In the genomic region with DNA sequence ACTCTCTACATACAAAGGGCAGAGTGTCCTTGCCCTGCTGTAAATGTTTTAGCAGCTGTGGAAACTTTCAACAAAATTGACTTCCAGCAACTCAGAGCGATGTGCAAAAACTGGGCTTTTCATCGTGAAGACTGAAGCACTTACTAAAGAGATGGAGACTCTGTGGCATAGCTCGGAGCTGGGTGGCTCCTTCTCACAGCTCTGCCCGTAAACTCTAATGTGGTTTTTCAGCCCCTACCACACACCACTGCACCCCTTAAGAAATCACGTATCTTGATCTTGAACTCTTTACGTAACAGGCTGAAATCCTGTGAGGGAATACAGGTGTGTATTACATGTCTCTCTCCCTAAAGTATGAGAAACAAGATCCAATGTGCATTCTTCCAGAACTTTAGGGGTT, we compare ENCODE assay signal across 19 cellular contexts.
DNase-seq lines count a peak whose midpoint lies in the region; ATAC-seq, FAIRE-seq and TF ChIP-seq lines count a peak whose summit lies in the region.
"Had no signal": no experiment of that assay in that cellular context is flagged by ENCODE, and none has a peak within 500 bp of the region (broad histone marks: within the 10 kb centered on the region; RNA-seq: fewer than 3 reads in every experiment).

No MANE protein-coding gene starts in this region.

- no peak for TF ChIP-seq CTCF in Loucy (conservative IDR thresholded peaks at IDR 0.05; ENCODE audit: low read length)
- TF ChIP-seq CTCF in psoas muscle (IDR thresholded peaks at IDR 0.05), result no peak

- H3K27ac ChIP-seq in psoas muscle, result peak overlapping the region; percentile 26

- H3F3A ChIP-seq in Loucy (ENCODE audit: low read depth), result no peaks in the 10 kb centered on the region

- ATAC-seq in psoas muscle, result no peak
- no peak for ATAC-seq in left ventricle myocardium superior
- no peak for ATAC-seq in GM19395 (IDR thresholded peaks at IDR 0.05; ENCODE audit: unreplicated experiment)
- ATAC-seq: CD8-positive, alpha-beta T cell had no signal

- 74 to 84% (median 79%) methylated on average over 6 of the region's 6 CpGs for WGBS in psoas muscle, 3 donors

- H3K27me3 ChIP-seq in Loucy (ENCODE audit: insufficient read depth, low read length, poor library complexity, severe bottlenecking) (no peaks in the 10 kb centered on the region), psoas muscle (ENCODE audit: insufficient read depth in 3 of 3, low read length in 2 of 3) (no peaks in the 10 kb centered on the region)

- peak overlapping the region; percentile 3 for H3K9ac ChIP-seq in Loucy (ENCODE audit: low read depth, low read length, poor library complexity, severe bottlenecking)

- peak overlapping the region; percentile 16; the same call in 1 of the 2 replicates for H2AFZ ChIP-seq in Loucy (ENCODE audit: low read length)

- H3K9me3 ChIP-seq in Loucy (ENCODE audit: insufficient read depth, low read depth, low read length) (no peaks in the 10 kb centered on the region), psoas muscle (no peaks in the 10 kb centered on the region)

- H3K4me1 Mint-ChIP-seq in immature natural killer cell, result peaks cover 16 to 21% of the 10 kb centered on the region in 2 donors

- intact Hi-C loops in psoas muscle (cut with DNase I), result no loop called here
- intact Hi-C loops in cardiac septum (cut with DNase I), result no loop called here
- intact Hi-C loops in left ventricle myocardium superior (cut with micrococcal nuclease), result no loop called here

- H3K4me3 ChIP-seq in Loucy (ENCODE audit: low read length, poor library complexity, severe bottlenecking) (peak overlapping the region; percentile 35), psoas muscle (no peak overlapping the region)

- TF ChIP-seq POLR2A in GM12892 (IDR thresholded peaks at IDR 0.05; ENCODE audit: low read depth, low read length), result no peak

- DNase-seq in GM12892 (ENCODE audit: insufficient read length) (no peak), immature natural killer cell (peak in 1 of 3 donors; percentile 27), psoas muscle (no peak), cardiac septum (ENCODE audit: low spot score) (no peak), left ventricle myocardium superior (no peak)
- DNase-seq: CD8-positive, alpha-beta T cell; COR-L47; DMS153; DMS79 treated with DMSO at 0.1 percent for 48 hours; EL; GDM1; HCEC 1CT; HFFc6 had no signal

- peak overlapping the region in 1 of 6 donors; percentile 47 for H3K27ac Mint-ChIP-seq in immature natural killer cell
- H3K27ac Mint-ChIP-seq: CD8-positive, alpha-beta T cell; HFFc6 had no signal

- peak; percentile 60 for FAIRE-seq in GM12892 (lab: Jason Lieb, UNC)
- FAIRE-seq: A204.1, D721Med had no signal

- H3K4me1 ChIP-seq in Loucy (ENCODE audit: insufficient read depth, low read length, poor library complexity, severe bottlenecking) (peaks cover 39% of the 10 kb centered on the region), psoas muscle (peaks cover 31% of the 10 kb centered on the region)

- H3K9me2 ChIP-seq in Loucy (replicated peaks; ENCODE audit: low read depth, low read length), result no peaks in the 10 kb centered on the region

- peak overlapping the region; percentile 36 to 81 (median 54) for H3K4me3 Mint-ChIP-seq in immature natural killer cell
- H3K4me3 Mint-ChIP-seq: CD14-positive monocyte; CD8-positive, alpha-beta T cell; HFFc6 had no signal

- H3K36me3 ChIP-seq in Loucy (ENCODE audit: insufficient read depth, low read length) (no peaks in the 10 kb centered on the region), psoas muscle (ENCODE audit: insufficient read depth in 1 of 2, low read depth in 1 of 2) (peaks cover 4 to 59% of the 10 kb centered on the region in 2 donors)

- peak overlapping the region; percentile 74 for H3K4me2 ChIP-seq in Loucy (ENCODE audit: low read depth, low read length, poor library complexity, severe bottlenecking)

- peaks cover 0 to 10% (median 3%) of the 10 kb centered on the region in 3 donors for H3K36me3 Mint-ChIP-seq in immature natural killer cell
- H3K36me3 Mint-ChIP-seq: CD8-positive, alpha-beta T cell had no signal

- no peaks in the 10 kb centered on the region for H3K79me2 ChIP-seq in Loucy (ENCODE audit: insufficient read depth, low read length)

- H3K27me3 Mint-ChIP-seq in immature natural killer cell (ENCODE audit: low read depth in 3 of 3), result peaks cover 0 to 5% (median under 1%) of the 10 kb centered on the region in 3 donors
- H3K27me3 Mint-ChIP-seq: IgD-negative memory B cell had no signal

- no peaks in the 10 kb centered on the region for H3K9me3 Mint-ChIP-seq in immature natural killer cell
- H3K9me3 Mint-ChIP-seq: CD8-positive, alpha-beta T cell; HFFc6; IgD-negative memory B cell had no signal

- H4K20me1 ChIP-seq in Loucy (ENCODE audit: insufficient read depth, low read length, poor library complexity, severe bottlenecking), result no peaks in the 10 kb centered on the region
